ENCODE assay signal across 9 cellular contexts in genomic region chr7:129187681-129188371, GRCh38. TPM values are rescaled to one million over a fixed set of nuclear protein-coding genes. Genes with fewer than 3 reads are reported as not detected.
DNase-seq lines count a peak whose midpoint lies in the region; ATAC-seq, FAIRE-seq and TF ChIP-seq lines count a peak whose summit lies in the region.
"Had no signal": no experiment of that assay in that cellular context is flagged by ENCODE, and none has a peak within 500 bp of the region (broad histone marks: within the 10 kb centered on the region; RNA-seq: fewer than 3 reads in every experiment).

No MANE protein-coding gene starts in this region.

- CTCF ChIA-PET in activated CD4-positive, alpha-beta T cell treated with anti-CD3 and anti-CD28 coated beads for 36 hours (lab: Charles Lee): interaction anchor here (1.8 kb wide), 1 partner anchor 24 kb away, joined by 7 read pairs; no protein-coding TSS in a partner anchor
- CTCF ChIA-PET in activated B cell treated with CpG ODN at 0.5 μM for 24 hours (lab: Charles Lee): no interaction called here

- H3K27me3 Mint-ChIP-seq in activated CD4-positive, alpha-beta T cell treated with anti-CD3 and anti-CD28 coated beads for 36 hours: peaks cover 39% of the 10 kb centered on the region
- H3K27me3 Mint-ChIP-seq in activated B cell treated with CpG ODN at 0.5 μM for 24 hours: peaks cover 23% of the 10 kb centered on the region
- H3K27me3 Mint-ChIP-seq in stimulated activated naive CD8-positive, alpha-beta T cell treated with anti-CD3 and anti-CD28 coated beads, Interleukin-15, amount 100 ng/mL, for 72 hours: peaks cover 61% of the 10 kb centered on the region

- ATAC-seq in activated CD4-positive, alpha-beta T cell treated with anti-CD3 and anti-CD28 coated beads for 36 hours: no peak
- ATAC-seq in activated B cell treated with CpG ODN at 0.5 μM for 24 hours (ENCODE audit: low read depth): no peak
- ATAC-seq in stimulated activated naive CD8-positive, alpha-beta T cell treated with anti-CD3 and anti-CD28 coated beads, Interleukin-15, amount 100 ng/mL, for 72 hours: no peak
- ATAC-seq in HG02938 (IDR thresholded peaks at IDR 0.05; ENCODE audit: unreplicated experiment): no peak

- peak overlapping the region; percentile 85 for H3K4me3 ChIP-seq in iPS-18a (ENCODE audit: low read length)

- H3K4me1 Mint-ChIP-seq in activated CD4-positive, alpha-beta T cell treated with anti-CD3 and anti-CD28 coated beads for 36 hours: peaks cover 7% of the 10 kb centered on the region
- H3K4me1 Mint-ChIP-seq in activated B cell treated with CpG ODN at 0.5 μM for 24 hours: peaks cover 22% of the 10 kb centered on the region
- H3K4me1 Mint-ChIP-seq in stimulated activated naive CD8-positive, alpha-beta T cell treated with anti-CD3 and anti-CD28 coated beads, Interleukin-15, amount 100 ng/mL, for 72 hours: peaks cover 7% of the 10 kb centered on the region

- no peak for DNase-seq in activated CD4-positive, alpha-beta T cell treated with anti-CD3 and anti-CD28 coated beads for 36 hours
- no peak for DNase-seq in activated CD4-positive, alpha-beta T cell treated with anti-CD3 and anti-CD28 coated beads for 48 hours
- DNase-seq in activated B cell treated with CpG ODN at 0.5 μM for 24 hours (no peak), H54 (ENCODE audit: insufficient read length, low spot score) (no peak), CD1c-positive myeloid dendritic cell (ENCODE audit: extremely low spot score) (no peak)
- DNase-seq in stimulated activated naive CD8-positive, alpha-beta T cell treated with anti-CD3 and anti-CD28 coated beads, Interleukin-15, amount 100 ng/mL, for 72 hours: no peak

- POLR2A ChIA-PET in activated CD4-positive, alpha-beta T cell treated with anti-CD3 and anti-CD28 coated beads for 36 hours (lab: Charles Lee): no interaction called here
- POLR2A ChIA-PET in activated B cell treated with CpG ODN at 0.5 μM for 24 hours (lab: Charles Lee): interaction anchor here (0.7 to 1.4 kb wide), 2 partner anchors 37 to 656 kb away, joined by 4 read pairs; no protein-coding TSS in a partner anchor

- no peak for TF ChIP-seq POLR2A in H54 (IDR thresholded peaks at IDR 0.05; ENCODE audit: low read depth, low read length)

- no peaks in the 10 kb centered on the region for H3K9me3 Mint-ChIP-seq in activated CD4-positive, alpha-beta T cell treated with anti-CD3 and anti-CD28 coated beads for 36 hours (ENCODE audit: low read depth)
- no peaks in the 10 kb centered on the region for H3K9me3 Mint-ChIP-seq in activated B cell treated with CpG ODN at 0.5 μM for 24 hours
- H3K9me3 Mint-ChIP-seq in stimulated activated naive CD8-positive, alpha-beta T cell treated with anti-CD3 and anti-CD28 coated beads, Interleukin-15, amount 100 ng/mL, for 72 hours: no peaks in the 10 kb centered on the region

- peak overlapping the region; percentile 6 for H3K4me3 Mint-ChIP-seq in activated CD4-positive, alpha-beta T cell treated with anti-CD3 and anti-CD28 coated beads for 36 hours
- H3K4me3 Mint-ChIP-seq in activated B cell treated with CpG ODN at 0.5 μM for 24 hours: peak overlapping the region; percentile 85
- peak overlapping the region; percentile 78 to 88 for H3K4me3 Mint-ChIP-seq in stimulated activated naive CD8-positive, alpha-beta T cell treated with anti-CD3 and anti-CD28 coated beads, Interleukin-15, amount 100 ng/mL, for 72 hours

- intact Hi-C loops in activated CD4-positive, alpha-beta T cell treated with anti-CD3 and anti-CD28 coated beads for 36 hours (cut with DNase I, micrococcal nuclease): no loop called here
- intact Hi-C loops in activated B cell treated with CpG ODN at 0.5 μM for 24 hours (cut with micrococcal nuclease): loop anchor here (2.0 kb wide), 2 partner anchors 19 to 23 kb away; no protein-coding TSS in a partner anchor

- H3K4me1 ChIP-seq in iPS-18a (ENCODE audit: control insufficient read depth, low read depth, low read length): peaks cover 12% of the 10 kb centered on the region

- H3K27ac Mint-ChIP-seq in activated CD4-positive, alpha-beta T cell treated with anti-CD3 and anti-CD28 coated beads for 36 hours: no peak overlapping the region
- H3K27ac Mint-ChIP-seq in activated B cell treated with CpG ODN at 0.5 μM for 24 hours: no peak overlapping the region
- no peak overlapping the region for H3K27ac Mint-ChIP-seq in stimulated activated naive CD8-positive, alpha-beta T cell treated with anti-CD3 and anti-CD28 coated beads, Interleukin-15, amount 100 ng/mL, for 72 hours

- no peak for TF ChIP-seq CTCF in activated B cell treated with CpG ODN at 0.5 μM for 24 hours (IDR thresholded peaks at IDR 0.05)

- no peaks in the 10 kb centered on the region for H3K36me3 ChIP-seq in iPS-18a (ENCODE audit: control insufficient read depth, low read depth, low read length)
- H3K36me3 ChIP-seq: neutrophil had no signal

- H3K36me3 Mint-ChIP-seq in activated CD4-positive, alpha-beta T cell treated with anti-CD3 and anti-CD28 coated beads for 36 hours (ENCODE audit: low read depth): no peaks in the 10 kb centered on the region
- H3K36me3 Mint-ChIP-seq in activated B cell treated with CpG ODN at 0.5 μM for 24 hours (ENCODE audit: low read depth): no peaks in the 10 kb centered on the region

- H3K9me3 ChIP-seq in iPS-18a (ENCODE audit: control insufficient read depth, low read depth, low read length): no peaks in the 10 kb centered on the region
- H3K9me3 ChIP-seq: neutrophil had no signal

- peak overlapping the region; percentile 89 for H3K9ac ChIP-seq in iPS-18a (ENCODE audit: low read length)

- peaks cover 22% of the 10 kb centered on the region for H3K27me3 ChIP-seq in iPS-18a (ENCODE audit: control insufficient read depth, insufficient read depth, low read length)

- FAIRE-seq in H54 (lab: Jason Lieb, UNC): no peak

- H3K27ac ChIP-seq in iPS-18a (ENCODE audit: low read length): no peak overlapping the region
- H3K27ac ChIP-seq: neutrophil had no signal

RNA-seq across cellular contexts. Expression of gene SMO, which starts 0.6 kb away (rescaled TPM):
- under 1 TPM; 0.28 to 0.71 TPM for total RNA-seq in activated CD4-positive, alpha-beta T cell treated with anti-CD3 and anti-CD28 coated beads for 36 hours
- 0.66 and 1.8 TPM in 2 replicates for total RNA-seq in activated B cell treated with CpG ODN at 0.5 μM for 24 hours

RNA-seq across cellular contexts. Expression of gene AHCYL2, which starts 37.0 kb away (rescaled TPM):
- total RNA-seq in activated CD4-positive, alpha-beta T cell treated with anti-CD3 and anti-CD28 coated beads for 36 hours: 10 to 100 TPM; 14.1 to 14.9 TPM
- 10.9 and 11.6 TPM in 2 replicates for total RNA-seq in activated B cell treated with CpG ODN at 0.5 μM for 24 hours

RNA-seq across cellular contexts. Expression of gene TSPAN33, which starts 43.3 kb away (rescaled TPM):
- 1 to 10 TPM; 6.5 to 7.5 TPM for total RNA-seq in activated CD4-positive, alpha-beta T cell treated with anti-CD3 and anti-CD28 coated beads for 36 hours
- total RNA-seq in activated B cell treated with CpG ODN at 0.5 μM for 24 hours: 332 and 341 TPM in 2 replicates

Comparison
In these comparisons a context has a peak if more than half of its experiments do, and no peak if none do; other contexts are left out.
1. H3K4me3 Mint-ChIP-seq: peak in every context shown above with its lines; median percentile 85 in activated B cell treated with CpG ODN at 0.5 μM for 24 hours; 83 in stimulated activated naive CD8-positive, alpha-beta T cell treated with anti-CD3 and anti-CD28 coated beads, Interleukin-15, amount 100 ng/mL, for 72 hours; 6 in activated CD4-positive, alpha-beta T cell treated with anti-CD3 and anti-CD28 coated beads for 36 hours.
2. RNA of gene TSPAN33, which starts 43.3 kb away (total RNA-seq): 332 to 341 TPM in activated B cell treated with CpG ODN at 0.5 μM for 24 hours; 6.5 to 7.5 TPM in activated CD4-positive, alpha-beta T cell treated with anti-CD3 and anti-CD28 coated beads for 36 hours; every median in the first group is over 10 times any median in the second.